ENCODE assay signal across 10 cellular contexts in genomic region chr22:37775785-37776638, GRCh38.
DNase-seq lines count a peak whose midpoint lies in the region; ATAC-seq lines count a peak whose summit lies in the region.
"Had no signal": no experiment of that assay in that cellular context is flagged by ENCODE, and none has a peak within 500 bp of the region (broad histone marks: within the 10 kb centered on the region; RNA-seq: fewer than 3 reads in every experiment).

No MANE protein-coding gene starts in this region.

- no peaks in the 10 kb centered on the region for H3K27me3 Mint-ChIP-seq in stimulated activated naive CD8-positive, alpha-beta T cell treated with anti-CD3 and anti-CD28 coated beads, Interleukin-15, amount 100 ng/mL, for 72 hours
- H3K27me3 Mint-ChIP-seq in memory B cell, result no peaks in the 10 kb centered on the region

- peak; percentile 28 for ATAC-seq in stimulated activated naive CD8-positive, alpha-beta T cell treated with anti-CD3 and anti-CD28 coated beads, Interleukin-15, amount 100 ng/mL, for 72 hours
- no peak for ATAC-seq in stimulated activated naive CD8-positive, alpha-beta T cell treated with anti-CD3 and anti-CD28 coated beads, Interleukin-15, Interleukin-2, amounts not matched to agents 100 U/mL and 50 U/mL, for 24 hours
- no peak for ATAC-seq in memory B cell (ENCODE audit: low read depth)

- no peaks in the 10 kb centered on the region for H3K4me1 Mint-ChIP-seq in stimulated activated naive CD8-positive, alpha-beta T cell treated with anti-CD3 and anti-CD28 coated beads, Interleukin-15, amount 100 ng/mL, for 72 hours
- H3K4me1 Mint-ChIP-seq in memory B cell, result peaks cover 4% of the 10 kb centered on the region

- peaks cover 10% of the 10 kb centered on the region for H3K36me3 Mint-ChIP-seq in memory B cell

- H3K27ac Mint-ChIP-seq in stimulated activated naive CD8-positive, alpha-beta T cell treated with anti-CD3 and anti-CD28 coated beads, Interleukin-15, amount 100 ng/mL, for 72 hours, result no peak overlapping the region
- peak overlapping the region; percentile 60 for H3K27ac Mint-ChIP-seq in memory B cell

- H3K9me3 Mint-ChIP-seq in stimulated activated naive CD8-positive, alpha-beta T cell treated with anti-CD3 and anti-CD28 coated beads, Interleukin-15, amount 100 ng/mL, for 72 hours, result no peaks in the 10 kb centered on the region
- H3K9me3 Mint-ChIP-seq in memory B cell, result no peaks in the 10 kb centered on the region

- DNase-seq in stimulated activated naive CD8-positive, alpha-beta T cell treated with anti-CD3 and anti-CD28 coated beads, Interleukin-15, amount 100 ng/mL, for 72 hours, result no peak
- DNase-seq in stimulated activated naive CD8-positive, alpha-beta T cell treated with anti-CD3 and anti-CD28 coated beads, Interleukin-15, Interleukin-2, amounts not matched to agents 100 U/mL and 50 U/mL, for 24 hours, result no peak
- DNase-seq in astrocyte of the hippocampus (ENCODE audit: low read depth, low spot score) (peak; percentile 37), memory B cell (ENCODE audit: low spot score in 2 of 2) (no peak), NCI-H2196 (lab: John Stamatoyannopoulos, UW; ENCODE audit: unreplicated experiment) (no peak), retina (no peak), activated T-cell treated with anti-CD3 and anti-CD28 coated beads for 4 hours (no peak)
- no peak for DNase-seq in activated CD4-positive, CD25-positive, alpha-beta regulatory T cell treated with anti-CD3 and anti-CD28 coated beads, Interleukin-2, amount 50 U/mL, for 72 hours
- DNase-seq: NCI-H446 treated with DMSO at 0.1 percent for 48 hours, T-helper 1 cell had no signal

- no peak overlapping the region for H3K4me3 Mint-ChIP-seq in stimulated activated naive CD8-positive, alpha-beta T cell treated with anti-CD3 and anti-CD28 coated beads, Interleukin-15, amount 100 ng/mL, for 72 hours
- no peak overlapping the region for H3K4me3 Mint-ChIP-seq in memory B cell
